Comparison of ENCODE assay signal across 19 cellular contexts in genomic region chr1:213111502-213111901, GRCh38.
DNase-seq lines count a peak whose midpoint lies in the region; TF ChIP-seq lines count a peak whose summit lies in the region.
"Had no signal": no experiment of that assay in that cellular context is flagged by ENCODE, and none has a peak within 500 bp of the region (broad histone marks: within the 10 kb centered on the region; RNA-seq: fewer than 3 reads in every experiment).

No MANE protein-coding gene starts in this region.

- intact Hi-C loops in stomach (cut with DNase I; ENCODE audit: low total_unique reads): no loop called here

- peak overlapping the region; percentile 15 for H3K27ac Mint-ChIP-seq in mesothelial cell of epicardium

- no peak overlapping the region for H3K4me3 Mint-ChIP-seq in mesothelial cell of epicardium
- H3K4me3 Mint-ChIP-seq: CD4-positive, CD25-positive, alpha-beta regulatory T cell had no signal

- no peaks in the 10 kb centered on the region for H3K27me3 Mint-ChIP-seq in mesothelial cell of epicardium (ENCODE audit: low read depth)
- H3K27me3 Mint-ChIP-seq: CD4-positive, CD25-positive, alpha-beta regulatory T cell had no signal

- peaks cover 13% of the 10 kb centered on the region for H3K9me3 Mint-ChIP-seq in mesothelial cell of epicardium

- no peak for TF ChIP-seq POLR2A in stomach (IDR thresholded peaks at IDR 0.05)

- no peaks in the 10 kb centered on the region for H3K9me3 ChIP-seq in stomach
- H3K9me3 ChIP-seq: Peyer's patch had no signal

- peaks cover 18% of the 10 kb centered on the region for H3K4me1 Mint-ChIP-seq in mesothelial cell of epicardium

- TF ChIP-seq EP300 in stomach (IDR thresholded peaks at IDR 0.05): no peak

- peaks cover 3 to 15% (median 10%) of the 10 kb centered on the region in 4 donors for H3K4me1 ChIP-seq in stomach
- H3K4me1 ChIP-seq: Peyer's patch had no signal

- TF ChIP-seq CTCF in 22Rv1 (IDR thresholded peaks at IDR 0.05) (peak; percentile 38), LNCaP clone FGC (IDR thresholded peaks at IDR 0.05; ENCODE audit: control insufficient read depth, extremely low read depth, insufficient read depth) (peak; percentile 14; the same call in 1 of the 2 replicates), VCaP (conservative IDR thresholded peaks at IDR 0.05) (peak; percentile 28; the same call in 1 of the 2 replicates), mesothelial cell of epicardium (IDR thresholded peaks at IDR 0.05; ENCODE audit: unreplicated experiment) (no peak), stomach (IDR thresholded peaks at IDR 0.05) (no peak)

- H3K27ac ChIP-seq in 22Rv1 (peak overlapping the region; percentile 46), VCaP (peak overlapping the region; percentile 66), stomach (no peak overlapping the region)
- H3K27ac ChIP-seq: HL-60, Peyer's patch, SK-N-MC had no signal

- H3K36me3 ChIP-seq in stomach: peaks cover 0 to 10% (median 6%) of the 10 kb centered on the region in 4 donors

- H3K27me3 ChIP-seq in stomach: no peaks in the 10 kb centered on the region
- H3K27me3 ChIP-seq: Peyer's patch had no signal

- peak; percentile 54 for DNase-seq in LNCaP clone FGC (ENCODE audit: low read depth)
- DNase-seq in mesothelial cell of epicardium (ENCODE audit: low spot score in 2 of 2, unreplicated experiment in 2 of 2): no peak
- no peak for DNase-seq in activated CD4-positive, alpha-beta T cell treated with anti-CD3 and anti-CD28 coated beads, Interleukin-2, amount 50 U/mL, for 1 hour
- no peak for DNase-seq in NK-92 (lab: John Stamatoyannopoulos, UW; ENCODE audit: unreplicated experiment)
- DNase-seq in stomach: no peak
- DNase-seq: 8988T, Karpas-422, NCI-H1105 treated with DMSO at 0.1 percent for 48 hours, NCI-H2029, NCI-H446 treated with DMSO at 0.1 percent for 48 hours, NCI-H526, NCI-H82, Peyer's patch, SIG-M5 had no signal

- 85 to 92% (median 89%) methylated on average over 2 of the region's 2 CpGs for WGBS in stomach, 5 donors

- H3K4me3 ChIP-seq in LNCaP clone FGC (ENCODE audit: low read depth, low read length) (no peak overlapping the region), stomach (no peak overlapping the region)
- H3K4me3 ChIP-seq: Peyer's patch, SK-N-MC had no signal

- peaks cover 19% of the 10 kb centered on the region for H3K36me3 Mint-ChIP-seq in mesothelial cell of epicardium

Comparison
In these comparisons a context has a peak if more than half of its experiments do, and no peak if none do; other contexts are left out.
1. H3K27ac ChIP-seq: peak in 22Rv1 (single experiment) and VCaP (single experiment); none in stomach (0 of 5).
2. CTCF ChIP-seq: peak in 22Rv1 (single experiment), LNCaP clone FGC (single experiment) and VCaP (single experiment); none in mesothelial cell of epicardium (single experiment) and stomach (0 of 7).